Comparison of ENCODE assay signal across 10 cellular contexts in genomic region chr15:80604583-80605506, GRCh38.
"Had no signal": no experiment of that assay in that cellular context is flagged by ENCODE, and none has a peak within 500 bp of the region (broad histone marks: within the 10 kb centered on the region; RNA-seq: fewer than 3 reads in every experiment).

No MANE protein-coding gene starts in this region.

- H3K4me3 ChIP-seq: adrenal gland, gastrocnemius medialis, heart right ventricle had no signal

- H3K9me3 ChIP-seq: adrenal gland, gastrocnemius medialis, heart right ventricle had no signal

- ATAC-seq: activated CD4-positive, CD25-positive, alpha-beta regulatory T cell treated with anti-CD3 and anti-CD28 coated beads, Interleukin-2, amount 50 U/mL, for 24 hours; gastrocnemius medialis; heart right ventricle; left ventricle myocardium superior had no signal

- H3K27me3 ChIP-seq: adrenal gland, brain microvascular endothelial cell, gastrocnemius medialis had no signal

- H3K4me1 ChIP-seq: gastrocnemius medialis had no signal

- H3K36me3 ChIP-seq: adrenal gland, brain microvascular endothelial cell, gastrocnemius medialis, heart right ventricle had no signal

- DNase-seq: activated naive CD4-positive, alpha-beta T cell treated with anti-CD3 and anti-CD28 coated beads for 36 hours; adrenal gland; brain microvascular endothelial cell; gastrocnemius medialis; heart right ventricle; left ventricle myocardium superior; mesenchymal stem cell; stimulated activated CD4-positive, alpha-beta T cell treated with anti-CD3 and anti-CD28 coated beads, Interleukin-2, amount 100 ng/mL, for 48 hours; stimulated activated CD8-positive, alpha-beta memory T cell treated with anti-CD3 and anti-CD28 coated beads, Interleukin-4, amount 100 ng/mL, for 48 hours had no signal

- H3K27ac ChIP-seq: adrenal gland, brain microvascular endothelial cell, gastrocnemius medialis, heart right ventricle had no signal
